7 cellular contexts compared by ENCODE assay signal in genomic region chr19:35755550-35756371, GRCh38. TPM values are rescaled to one million over a fixed set of nuclear protein-coding genes. Genes with fewer than 3 reads are reported as not detected.
DNase-seq lines count a peak whose midpoint lies in the region; ATAC-seq, FAIRE-seq and TF ChIP-seq lines count a peak whose summit lies in the region.

No MANE protein-coding gene starts in this region.

- peaks cover 6% of the 10 kb centered on the region for H3K79me2 ChIP-seq in HepG2 (ENCODE audit: insufficient read depth, low read length)
- peaks cover 15% of the 10 kb centered on the region for H3K79me2 ChIP-seq in MM.1S (ENCODE audit: low read length)

- H3K9me2 ChIP-seq in MM.1S (replicated peaks; ENCODE audit: insufficient read depth, low read length): no peaks in the 10 kb centered on the region

- H3K4me3 ChIP-seq in body of pancreas (no peak overlapping the region), HepG2 (replicated peaks in 1 of 3; ENCODE audit: insufficient read depth in 1 of 3, low read depth in 2 of 3, low read length in 3 of 3) (no peak overlapping the region), MM.1S (ENCODE audit: low read length) (no peak overlapping the region)

- H2AFZ ChIP-seq in HepG2 (ENCODE audit: low read length): no peak overlapping the region
- H2AFZ ChIP-seq in MM.1S (ENCODE audit: low read length): no peak overlapping the region

- peak overlapping the region; percentile 42 to 94 (median 84) for H3K27ac ChIP-seq in body of pancreas
- H3K27ac ChIP-seq in HepG2 (ENCODE audit: extremely low read length, insufficient read depth, low read length): no peak overlapping the region
- no peak overlapping the region for H3K27ac ChIP-seq in MM.1S (ENCODE audit: low read length)

- H3K9ac ChIP-seq in HepG2 (ENCODE audit: insufficient read depth, low read depth, low read length): no peak overlapping the region
- no peak overlapping the region for H3K9ac ChIP-seq in MM.1S (ENCODE audit: low read length)

- DNase-seq in T-helper 2 cell (peak; percentile 11 to 77 (median 33)), body of pancreas (peak; percentile 42 to 57 (median 55)), HepG2 (ENCODE audit: low spot score) (no peak), kidney tubule cell (ENCODE audit: low spot score) (no peak), H54 (ENCODE audit: insufficient read length, low spot score) (no peak), MM.1S (no peak)
- peak; percentile 29 to 44 for DNase-seq in stimulated activated CD8-positive, alpha-beta memory T cell treated with anti-CD3 and anti-CD28 coated beads, Interleukin-15, amount 100 ng/mL, for 48 hours (ENCODE audit: low read depth in 2 of 2)

- H4K20me1 ChIP-seq in HepG2 (ENCODE audit: insufficient read depth, low read length) (no peaks in the 10 kb centered on the region), MM.1S (ENCODE audit: insufficient read depth, low read length) (no peaks in the 10 kb centered on the region)

- no peak for TF ChIP-seq EP300 in HepG2 (IDR thresholded peaks at IDR 0.05; ENCODE audit: low read depth in 2 of 2, low read length in 2 of 2)
- no peak for TF ChIP-seq EP300 in HepG2 (CRISPR knock-in tag; IDR thresholded peaks at IDR 0.05; ENCODE audit: borderline replicate concordance)

- peaks cover 29% of the 10 kb centered on the region for H3K4me1 ChIP-seq in body of pancreas
- H3K4me1 ChIP-seq in HepG2 (ENCODE audit: insufficient read depth, low read length): peaks cover 20% of the 10 kb centered on the region
- H3K4me1 ChIP-seq in MM.1S (ENCODE audit: low read length): peaks cover 12% of the 10 kb centered on the region; the same call in 1 of the 2 replicates

- TF ChIP-seq CTCF in body of pancreas (IDR thresholded peaks at IDR 0.05) (no peak), HepG2 (CRISPR knock-in tag; IDR thresholded peaks at IDR 0.05) (no peak), MM.1S (IDR thresholded peaks at IDR 0.05; ENCODE audit: low read length) (no peak)

- CTCF ChIA-PET in HepG2 (lab: Yijun Ruan, JAX; ENCODE audit: low intra/inter-chr PET ratio, low total read pairs): no interaction called here

- H3K36me3 ChIP-seq in body of pancreas (replicated peaks in 1 of 2; ENCODE audit: insufficient read depth in 1 of 2, low read depth in 2 of 2) (peaks cover 0 to 7% of the 10 kb centered on the region in 2 donors), HepG2 (replicated peaks in 1 of 2; ENCODE audit: control insufficient read depth in 1 of 2, insufficient read depth in 2 of 2, low read length in 2 of 2) (peaks cover 3 to 24% of the 10 kb centered on the region in 2 experiments; a peak in 3 of 5 replicates), MM.1S (replicated peaks; ENCODE audit: insufficient read depth, low read length) (no peaks in the 10 kb centered on the region)

- TF ChIP-seq POLR2A in body of pancreas (IDR thresholded peaks at IDR 0.05) (no peak), HepG2 (IDR thresholded peaks at IDR 0.05; ENCODE audit: insufficient read depth in 1 of 2, low read depth in 2 of 2, low read length in 2 of 2) (no peak), H54 (IDR thresholded peaks at IDR 0.05; ENCODE audit: low read depth, low read length) (no peak)

- no peak overlapping the region for H3K4me2 ChIP-seq in HepG2 (ENCODE audit: low read depth, low read length)
- no peak overlapping the region for H3K4me2 ChIP-seq in MM.1S (ENCODE audit: low read depth, low read length)

- WGBS in body of pancreas, 2 donors: 64 to 83% methylated on average over 53 to 71 of the region's 74 CpGs
- 97% methylated on average over 39 of the region's 74 CpGs for WGBS in HepG2 (ENCODE audit: low lambda C conversion rate)

- H3K9me3 ChIP-seq in body of pancreas: no peaks in the 10 kb centered on the region
- H3K9me3 ChIP-seq in HepG2 (ENCODE audit: low read length): no peaks in the 10 kb centered on the region
- no peaks in the 10 kb centered on the region for H3K9me3 ChIP-seq in MM.1S (replicated peaks; ENCODE audit: insufficient read depth, low read length)

- peaks cover 4% of the 10 kb centered on the region; the same call in 1 of the 2 replicates for H3F3A ChIP-seq in MM.1S (ENCODE audit: insufficient read depth, low read length)

- intact Hi-C loops in body of pancreas (cut with DNase I) (no loop called here), HepG2 (cut with micrococcal nuclease; ENCODE audit: unreplicated experiment) (no loop called here)

- POLR2A ChIA-PET in HepG2 (lab: Yijun Ruan, JAX): interaction anchor here (1.3 kb wide), 1 partner anchor 16 kb away, joined by 5 read pairs; no protein-coding TSS in a partner anchor

- H3K27me3 ChIP-seq in body of pancreas (no peaks in the 10 kb centered on the region), HepG2 (ENCODE audit: control insufficient read depth in 1 of 2, insufficient read depth in 2 of 2, low read length in 2 of 2) (no peaks in the 10 kb centered on the region), MM.1S (replicated peaks; ENCODE audit: insufficient read depth, low read length) (no peaks in the 10 kb centered on the region)

- BruUV-seq in HepG2 (replicated peaks; lab: Mats Ljungman, UMichigan): no TSS peak

- no peak for FAIRE-seq in HepG2 (lab: Jason Lieb, UNC)
- no peak for FAIRE-seq in H54 (lab: Jason Lieb, UNC)

- in situ Hi-C loops in HepG2 (cut with HindIII; ENCODE audit: extremely low pct_ligation_motif_present, low pct_unique_long_range_greater_than_20kb): no loop called here

- ATAC-seq in body of pancreas (no peak), HepG2 (no peak)

- no peak for TF ChIP-seq RAD21 in HepG2 (CRISPR knock-in tag; IDR thresholded peaks at IDR 0.05)

RNA-seq across cellular contexts. Expression of gene HSPB6, which starts 1.1 kb away (rescaled TPM):
- total RNA-seq in body of pancreas (100 to 1,000 TPM in 1 of 2 donors, 10 to 100 TPM in 1; 35.0 to 117 TPM), HepG2 (2016; rRNA removed; fragmentation: Illumina TruSeq; extraction: Trizol) (not detected in 2 replicates)
- total RNA-seq in HepG2 (2016; cell fraction: cytosol; rRNA removed; fragmentation: Illumina TruSeq; extraction: Trizol; ENCODE audit: low read depth): not detected in 2 replicates
- 0.06 TPM in 1 of 2 replicates, not detected in the other for total RNA-seq in HepG2 (2016; cell fraction: insoluble cytoplasmic fraction; rRNA removed; fragmentation: Illumina TruSeq; extraction: Trizol)
- not detected in 2 replicates for total RNA-seq in HepG2 (2016; cell fraction: membrane; rRNA removed; fragmentation: Illumina TruSeq; extraction: Trizol)
- total RNA-seq in HepG2 (2016; cell fraction: nucleus; rRNA removed; fragmentation: Illumina TruSeq; extraction: Trizol): not detected in 2 replicates
- 0.08 and 0.18 TPM in 2 replicates for polyA plus RNA-seq in HepG2 (2011; rRNA removed)
- 0.04 and 0.08 TPM in 2 replicates for polyA plus RNA-seq in HepG2 (2011; cell fraction: cytosol; rRNA removed)
- polyA plus RNA-seq in HepG2 (2011; cell fraction: nucleus; rRNA removed): 0.32 and 0.47 TPM in 2 replicates
- 0.28 and 0.45 TPM in 2 replicates for polyA plus RNA-seq in HepG2 (2012)
- 0.11 and 0.14 TPM in 2 replicates for polyA plus RNA-seq in HepG2 (2016; cell fraction: cytosol; fragmentation: Illumina TruSeq; extraction: Trizol; ENCODE audit: low read depth)
- 0.26 and 0.27 TPM in 2 replicates for polyA plus RNA-seq in HepG2 (2016; cell fraction: insoluble cytoplasmic fraction; fragmentation: Illumina TruSeq; extraction: Trizol; ENCODE audit: low read depth)
- 0.19 and 0.41 TPM in 2 replicates for polyA plus RNA-seq in HepG2 (2016; cell fraction: membrane; fragmentation: Illumina TruSeq; extraction: Trizol; ENCODE audit: low read depth)
- polyA plus RNA-seq in HepG2 (2016; cell fraction: nucleus; fragmentation: Illumina TruSeq; extraction: Trizol; ENCODE audit: insufficient read depth, low read depth): 0.32 and 0.79 TPM in 2 replicates
- 0.48 and 0.77 TPM in 2 replicates for polyA minus RNA-seq in HepG2 (2011; rRNA and poly(A)+ RNA removed; ENCODE audit: low replicate concordance)
- not detected in 2 replicates for polyA minus RNA-seq in HepG2 (2011; cell fraction: cytosol; rRNA and poly(A)+ RNA removed)
- 0.25 TPM in 1 of 2 replicates, not detected in the other for polyA minus RNA-seq in HepG2 (2011; cell fraction: nucleus; rRNA and poly(A)+ RNA removed)

RNA-seq across cellular contexts. Expression of gene PROSER3, which starts 2.2 kb away (rescaled TPM):
- 10 to 100 TPM in 1 of 2 donors, 1 to 10 TPM in 1; 7.3 to 14.2 TPM for total RNA-seq in body of pancreas
- 4.5 and 5.7 TPM in 2 replicates for total RNA-seq in HepG2 (2016; rRNA removed; fragmentation: Illumina TruSeq; extraction: Trizol)
- 8.4 and 9.4 TPM in 2 replicates for total RNA-seq in HepG2 (2016; cell fraction: cytosol; rRNA removed; fragmentation: Illumina TruSeq; extraction: Trizol; ENCODE audit: low read depth)
- 2.8 and 4.2 TPM in 2 replicates for total RNA-seq in HepG2 (2016; cell fraction: insoluble cytoplasmic fraction; rRNA removed; fragmentation: Illumina TruSeq; extraction: Trizol)
- 5.5 and 6.0 TPM in 2 replicates for total RNA-seq in HepG2 (2016; cell fraction: membrane; rRNA removed; fragmentation: Illumina TruSeq; extraction: Trizol)
- 6.6 and 8.4 TPM in 2 replicates for total RNA-seq in HepG2 (2016; cell fraction: nucleus; rRNA removed; fragmentation: Illumina TruSeq; extraction: Trizol)
- polyA plus RNA-seq in HepG2 (2011; rRNA removed): 5.1 and 6.2 TPM in 2 replicates
- 2.4 and 2.9 TPM in 2 replicates for polyA plus RNA-seq in HepG2 (2011; cell fraction: cytosol; rRNA removed)
- polyA plus RNA-seq in HepG2 (2011; cell fraction: nucleus; rRNA removed): 18.4 and 27.0 TPM in 2 replicates
- 2.9 and 5.0 TPM in 2 replicates for polyA plus RNA-seq in HepG2 (2012)
- polyA plus RNA-seq in HepG2 (2016; cell fraction: cytosol; fragmentation: Illumina TruSeq; extraction: Trizol; ENCODE audit: low read depth): 0.45 and 0.49 TPM in 2 replicates
- polyA plus RNA-seq in HepG2 (2016; cell fraction: insoluble cytoplasmic fraction; fragmentation: Illumina TruSeq; extraction: Trizol; ENCODE audit: low read depth): 4.1 and 6.3 TPM in 2 replicates
- 1.7 and 2.6 TPM in 2 replicates for polyA plus RNA-seq in HepG2 (2016; cell fraction: membrane; fragmentation: Illumina TruSeq; extraction: Trizol; ENCODE audit: low read depth)
- polyA plus RNA-seq in HepG2 (2016; cell fraction: nucleus; fragmentation: Illumina TruSeq; extraction: Trizol; ENCODE audit: insufficient read depth, low read depth): 17.5 and 26.7 TPM in 2 replicates
- polyA minus RNA-seq in HepG2 (2011; rRNA and poly(A)+ RNA removed; ENCODE audit: low replicate concordance): 15.2 and 33.7 TPM in 2 replicates
- 4.2 and 8.4 TPM in 2 replicates for polyA minus RNA-seq in HepG2 (2011; cell fraction: cytosol; rRNA and poly(A)+ RNA removed)
- 6.1 and 9.4 TPM in 2 replicates for polyA minus RNA-seq in HepG2 (2011; cell fraction: nucleus; rRNA and poly(A)+ RNA removed)

RNA-seq across cellular contexts. Expression of gene LIN37, which starts 7.4 kb away (rescaled TPM):
- total RNA-seq in body of pancreas (1 to 10 TPM; 6.7 to 7.6 TPM), HepG2 (2016; rRNA removed; fragmentation: Illumina TruSeq; extraction: Trizol) (3.5 and 6.3 TPM in 2 replicates)
- total RNA-seq in HepG2 (2016; cell fraction: cytosol; rRNA removed; fragmentation: Illumina TruSeq; extraction: Trizol; ENCODE audit: low read depth): 8.4 and 12.8 TPM in 2 replicates
- total RNA-seq in HepG2 (2016; cell fraction: insoluble cytoplasmic fraction; rRNA removed; fragmentation: Illumina TruSeq; extraction: Trizol): 4.5 and 7.1 TPM in 2 replicates
- total RNA-seq in HepG2 (2016; cell fraction: membrane; rRNA removed; fragmentation: Illumina TruSeq; extraction: Trizol): 4.8 and 6.4 TPM in 2 replicates
- 10.4 and 11.7 TPM in 2 replicates for total RNA-seq in HepG2 (2016; cell fraction: nucleus; rRNA removed; fragmentation: Illumina TruSeq; extraction: Trizol)
- 8.7 and 8.9 TPM in 2 replicates for polyA plus RNA-seq in HepG2 (2011; rRNA removed)
- polyA plus RNA-seq in HepG2 (2011; cell fraction: cytosol; rRNA removed): 6.2 and 9.3 TPM in 2 replicates
- 53.4 and 56.4 TPM in 2 replicates for polyA plus RNA-seq in HepG2 (2011; cell fraction: nucleus; rRNA removed)
- polyA plus RNA-seq in HepG2 (2012): 7.0 and 8.2 TPM in 2 replicates
- polyA plus RNA-seq in HepG2 (2016; cell fraction: cytosol; fragmentation: Illumina TruSeq; extraction: Trizol; ENCODE audit: low read depth): 5.5 and 6.3 TPM in 2 replicates
- 3.9 and 5.2 TPM in 2 replicates for polyA plus RNA-seq in HepG2 (2016; cell fraction: insoluble cytoplasmic fraction; fragmentation: Illumina TruSeq; extraction: Trizol; ENCODE audit: low read depth)
- polyA plus RNA-seq in HepG2 (2016; cell fraction: membrane; fragmentation: Illumina TruSeq; extraction: Trizol; ENCODE audit: low read depth): 3.8 and 4.3 TPM in 2 replicates
- 28.1 and 34.8 TPM in 2 replicates for polyA plus RNA-seq in HepG2 (2016; cell fraction: nucleus; fragmentation: Illumina TruSeq; extraction: Trizol; ENCODE audit: insufficient read depth, low read depth)
- 4.0 and 8.3 TPM in 2 replicates for polyA minus RNA-seq in HepG2 (2011; rRNA and poly(A)+ RNA removed; ENCODE audit: low replicate concordance)
- 3.4 and 3.9 TPM in 2 replicates for polyA minus RNA-seq in HepG2 (2011; cell fraction: cytosol; rRNA and poly(A)+ RNA removed)
- 16.9 and 22.6 TPM in 2 replicates for polyA minus RNA-seq in HepG2 (2011; cell fraction: nucleus; rRNA and poly(A)+ RNA removed)

RNA-seq across cellular contexts. Expression of gene PSENEN, which starts 10.3 kb away (rescaled TPM):
- 10 to 100 TPM; 10.6 to 21.1 TPM for total RNA-seq in body of pancreas
- 20.0 and 34.2 TPM in 2 replicates for total RNA-seq in HepG2 (2016; rRNA removed; fragmentation: Illumina TruSeq; extraction: Trizol)
- 8.3 and 8.7 TPM in 2 replicates for total RNA-seq in HepG2 (2016; cell fraction: cytosol; rRNA removed; fragmentation: Illumina TruSeq; extraction: Trizol; ENCODE audit: low read depth)
- total RNA-seq in HepG2 (2016; cell fraction: insoluble cytoplasmic fraction; rRNA removed; fragmentation: Illumina TruSeq; extraction: Trizol): 22.6 and 36.6 TPM in 2 replicates
- total RNA-seq in HepG2 (2016; cell fraction: membrane; rRNA removed; fragmentation: Illumina TruSeq; extraction: Trizol): 9.0 and 11.8 TPM in 2 replicates
- total RNA-seq in HepG2 (2016; cell fraction: nucleus; rRNA removed; fragmentation: Illumina TruSeq; extraction: Trizol): 25.9 and 30.1 TPM in 2 replicates
- 16.9 and 22.6 TPM in 2 replicates for polyA plus RNA-seq in HepG2 (2011; rRNA removed)
- 13.2 and 17.3 TPM in 2 replicates for polyA plus RNA-seq in HepG2 (2011; cell fraction: cytosol; rRNA removed)
- 9.9 and 11.5 TPM in 2 replicates for polyA plus RNA-seq in HepG2 (2011; cell fraction: nucleus; rRNA removed)
- polyA plus RNA-seq in HepG2 (2012): 16.1 and 18.5 TPM in 2 replicates
- polyA plus RNA-seq in HepG2 (2016; cell fraction: cytosol; fragmentation: Illumina TruSeq; extraction: Trizol; ENCODE audit: low read depth): 12.4 and 17.6 TPM in 2 replicates
- polyA plus RNA-seq in HepG2 (2016; cell fraction: insoluble cytoplasmic fraction; fragmentation: Illumina TruSeq; extraction: Trizol; ENCODE audit: low read depth): 30.0 and 36.1 TPM in 2 replicates
- polyA plus RNA-seq in HepG2 (2016; cell fraction: membrane; fragmentation: Illumina TruSeq; extraction: Trizol; ENCODE audit: low read depth): 12.5 and 13.2 TPM in 2 replicates
- 55.1 and 70.2 TPM in 2 replicates for polyA plus RNA-seq in HepG2 (2016; cell fraction: nucleus; fragmentation: Illumina TruSeq; extraction: Trizol; ENCODE audit: insufficient read depth, low read depth)
- polyA minus RNA-seq in HepG2 (2011; rRNA and poly(A)+ RNA removed; ENCODE audit: low replicate concordance): 24.1 and 61.3 TPM in 2 replicates
- 4.3 and 4.7 TPM in 2 replicates for polyA minus RNA-seq in HepG2 (2011; cell fraction: cytosol; rRNA and poly(A)+ RNA removed)
- polyA minus RNA-seq in HepG2 (2011; cell fraction: nucleus; rRNA and poly(A)+ RNA removed): 3.0 and 7.3 TPM in 2 replicates

RNA-seq across cellular contexts. Expression of gene U2AF1L4, which starts 10.5 kb away (rescaled TPM):
- total RNA-seq in body of pancreas (10 to 100 TPM; 26.2 to 83.4 TPM), HepG2 (2016; rRNA removed; fragmentation: Illumina TruSeq; extraction: Trizol) (4.7 and 7.9 TPM in 2 replicates)
- total RNA-seq in HepG2 (2016; cell fraction: cytosol; rRNA removed; fragmentation: Illumina TruSeq; extraction: Trizol; ENCODE audit: low read depth): 2.5 and 3.0 TPM in 2 replicates
- 3.4 and 7.8 TPM in 2 replicates for total RNA-seq in HepG2 (2016; cell fraction: insoluble cytoplasmic fraction; rRNA removed; fragmentation: Illumina TruSeq; extraction: Trizol)
- 4.2 and 5.2 TPM in 2 replicates for total RNA-seq in HepG2 (2016; cell fraction: membrane; rRNA removed; fragmentation: Illumina TruSeq; extraction: Trizol)
- total RNA-seq in HepG2 (2016; cell fraction: nucleus; rRNA removed; fragmentation: Illumina TruSeq; extraction: Trizol): 8.5 and 9.9 TPM in 2 replicates
- 14.2 and 15.4 TPM in 2 replicates for polyA plus RNA-seq in HepG2 (2011; rRNA removed)
- 6.5 and 9.4 TPM in 2 replicates for polyA plus RNA-seq in HepG2 (2011; cell fraction: cytosol; rRNA removed)
- polyA plus RNA-seq in HepG2 (2011; cell fraction: nucleus; rRNA removed): 90.7 and 113 TPM in 2 replicates
- polyA plus RNA-seq in HepG2 (2012): 8.2 and 8.6 TPM in 2 replicates
- 3.5 and 5.0 TPM in 2 replicates for polyA plus RNA-seq in HepG2 (2016; cell fraction: cytosol; fragmentation: Illumina TruSeq; extraction: Trizol; ENCODE audit: low read depth)
- polyA plus RNA-seq in HepG2 (2016; cell fraction: insoluble cytoplasmic fraction; fragmentation: Illumina TruSeq; extraction: Trizol; ENCODE audit: low read depth): 4.8 and 6.9 TPM in 2 replicates
- 5.2 and 5.8 TPM in 2 replicates for polyA plus RNA-seq in HepG2 (2016; cell fraction: membrane; fragmentation: Illumina TruSeq; extraction: Trizol; ENCODE audit: low read depth)
- polyA plus RNA-seq in HepG2 (2016; cell fraction: nucleus; fragmentation: Illumina TruSeq; extraction: Trizol; ENCODE audit: insufficient read depth, low read depth): 36.4 and 41.6 TPM in 2 replicates
- 9.3 and 10.1 TPM in 2 replicates for polyA minus RNA-seq in HepG2 (2011; rRNA and poly(A)+ RNA removed; ENCODE audit: low replicate concordance)
- 1.6 and 1.9 TPM in 2 replicates for polyA minus RNA-seq in HepG2 (2011; cell fraction: cytosol; rRNA and poly(A)+ RNA removed)
- polyA minus RNA-seq in HepG2 (2011; cell fraction: nucleus; rRNA and poly(A)+ RNA removed): 17.0 and 19.3 TPM in 2 replicates

Comparison
In these comparisons a context has a peak if more than half of its experiments do, and no peak if none do; other contexts are left out.
1. DNase-seq: peak in T-helper 2 cell (5 of 5), body of pancreas (4 of 4) and stimulated activated CD8-positive, alpha-beta memory T cell treated with anti-CD3 and anti-CD28 coated beads, Interleukin-15, amount 100 ng/mL, for 48 hours (2 of 2); none in HepG2 (single experiment), kidney tubule cell (single experiment), H54 (single experiment) and MM.1S (single experiment).
2. H3K27ac ChIP-seq: peak in body of pancreas (4 of 4); none in HepG2 (single experiment) and MM.1S (single experiment).
3. RNA of gene HSPB6, which starts 1.1 kb away (total RNA-seq): 35.0 to 117 TPM in body of pancreas; 0.06 TPM in HepG2; every median in the first group is over 10 times any median in the second.